11 cellular contexts compared by ENCODE assay signal in genomic region chr1:159829822-159830455, GRCh38. TPM values are rescaled to one million over a fixed set of nuclear protein-coding genes. Genes with fewer than 3 reads are reported as not detected.
DNase-seq lines count a peak whose midpoint lies in the region; ATAC-seq and TF ChIP-seq lines count a peak whose summit lies in the region.
"Had no signal": no experiment of that assay in that cellular context is flagged by ENCODE, and none has a peak within 500 bp of the region (broad histone marks: within the 10 kb centered on the region; RNA-seq: fewer than 3 reads in every experiment).

No MANE protein-coding gene starts in this region.

- H3K27ac ChIP-seq in right cardiac atrium (ENCODE audit: low read length) = no peak overlapping the region

- H3K9me3 ChIP-seq in right cardiac atrium (ENCODE audit: control insufficient read depth, low read length) = no peaks in the 10 kb centered on the region

- no peaks in the 10 kb centered on the region for H3K4me1 ChIP-seq in right cardiac atrium (ENCODE audit: control insufficient read depth, insufficient read depth, low read length)

- H3K4me3 ChIP-seq in astrocyte of the spinal cord (ENCODE audit: low read depth, low read length) (no peak overlapping the region), right cardiac atrium (ENCODE audit: low read length) (no peak overlapping the region)

- 74% methylated on average over 18 of the region's 18 CpGs for WGBS in right cardiac atrium

- intact Hi-C loops in right cardiac atrium (cut with DNase I) = no loop called here

- in situ Hi-C loops in astrocyte of the spinal cord (cut with HindIII; ENCODE audit: low sequenced_read_pairs) = no loop called here

- DNase-seq in HT1080 (ENCODE audit: low read depth) (peak; percentile 58), astrocyte of the spinal cord (ENCODE audit: low read depth, low spot score) (peak; percentile 68), right cardiac atrium (peak; percentile 55 to 77 (median 75)), stromal cell of bone marrow (ENCODE audit: low read depth) (peak; percentile 66)
- DNase-seq: activated CD4-positive, alpha-beta T cell treated with anti-CD3 and anti-CD28 coated beads, Interleukin-2, amount 50 U/mL, for 48 hours; activated naive CD4-positive, alpha-beta T cell treated with anti-CD3 and anti-CD28 coated beads, Interleukin-2, amount 50 U/mL, for 16 hours; NCI-H1092 had no signal

- H3K27me3 ChIP-seq in right cardiac atrium (ENCODE audit: control insufficient read depth, insufficient read depth) = no peaks in the 10 kb centered on the region

- ATAC-seq in right cardiac atrium (peak; percentile 57 to 61), HG02870 (IDR thresholded peaks at IDR 0.05; ENCODE audit: unreplicated experiment) (no peak), HG02840 (IDR thresholded peaks at IDR 0.05; ENCODE audit: low FRiP score, unreplicated experiment) (no peak), GM21825 (IDR thresholded peaks at IDR 0.05; ENCODE audit: unreplicated experiment) (no peak)
- ATAC-seq: T-cell had no signal

- TF ChIP-seq CTCF in astrocyte of the spinal cord (IDR thresholded peaks at IDR 0.05; ENCODE audit: low read depth, low read length) = no peak

RNA-seq across cellular contexts. Expression of gene SLAMF8, which starts 3.3 kb away (rescaled TPM):
- total RNA-seq in HT1080 (2014; rRNA removed; shearing (Covaris generic)) = 0.40 TPM in 1 of 2 replicates, not detected in the other
- polyA plus RNA-seq in HT1080 (2015; cell fraction: cytosol; rRNA removed) = 0.03 and 0.07 TPM in 2 replicates
- 0.33 TPM in 1 of 2 replicates, not detected in the other for polyA plus RNA-seq in HT1080 (2015; cell fraction: nucleus; rRNA removed)
- 1 to 10 TPM; 1.7 to 4.5 (median 2.3) TPM for total RNA-seq in right cardiac atrium
- 0.52 TPM for polyA plus RNA-seq in right cardiac atrium

RNA-seq across cellular contexts. Expression of gene FCRL6, which starts 27.8 kb away (rescaled TPM):
- total RNA-seq in HT1080 (2014; rRNA removed; shearing (Covaris generic)) = 0.33 and 1.5 TPM in 2 replicates
- not detected in 2 replicates for polyA plus RNA-seq in HT1080 (2015; cell fraction: cytosol; rRNA removed)
- polyA plus RNA-seq in HT1080 (2015; cell fraction: nucleus; rRNA removed) = 0.14 and 0.68 TPM in 2 replicates
- under 1 TPM in 2 of 4 donors, not detected in 2; 0.50 to 0.54 TPM for total RNA-seq in right cardiac atrium
- 0.11 TPM for polyA plus RNA-seq in right cardiac atrium

RNA-seq across cellular contexts. Expression of gene VSIG8, which starts 32.5 kb away (rescaled TPM):
- 0.03 and 0.07 TPM in 2 replicates for total RNA-seq in HT1080 (2014; rRNA removed; shearing (Covaris generic))
- polyA plus RNA-seq in HT1080 (2015; cell fraction: cytosol; rRNA removed) = 0.08 TPM in 1 of 2 replicates, not detected in the other
- polyA plus RNA-seq in HT1080 (2015; cell fraction: nucleus; rRNA removed) = 0.36 and 0.65 TPM in 2 replicates
- under 1 TPM in 2 of 4 donors, not detected in 2; 0.19 to 0.23 TPM for total RNA-seq in right cardiac atrium
- polyA plus RNA-seq in right cardiac atrium = 0.07 TPM
- total RNA-seq: T-cell had no signal

RNA-seq across cellular contexts. Expression of gene DUSP23, which starts 49.2 kb away (rescaled TPM):
- total RNA-seq in HT1080 (2014; rRNA removed; shearing (Covaris generic)) = not detected in 2 replicates
- not detected in 2 replicates for polyA plus RNA-seq in HT1080 (2015; cell fraction: cytosol; rRNA removed)
- polyA plus RNA-seq in HT1080 (2015; cell fraction: nucleus; rRNA removed) = not detected in 2 replicates
- 10 to 100 TPM; 20.7 to 27.8 (median 23.3) TPM for total RNA-seq in right cardiac atrium
- polyA plus RNA-seq in right cardiac atrium = 43.7 TPM

Comparison
In these comparisons a context has a peak if more than half of its experiments do, and no peak if none do; other contexts are left out.
1. ATAC-seq: peak in right cardiac atrium (2 of 2); none in HG02870 (single experiment), HG02840 (single experiment) and GM21825 (single experiment).
2. Peak in every context shown above with its lines, with median percentiles within 50 percentile points of each other: DNase-seq.